ENCODE assay signal across 8 cellular contexts in genomic region chr19:1268392-1269064, GRCh38. TPM values are rescaled to one million over a fixed set of nuclear protein-coding genes. Genes with fewer than 3 reads are reported as not detected.
DNase-seq lines count a peak whose midpoint lies in the region; ATAC-seq, FAIRE-seq and TF ChIP-seq lines count a peak whose summit lies in the region.

No MANE protein-coding gene starts in this region.

- H3K4me3 Mint-ChIP-seq in activated T-cell treated with anti-CD3 and anti-CD28 coated beads, Interleukin-2, amount 50 U/mL, for 24 hours, result peak overlapping the region; percentile 91
- peak overlapping the region; percentile 63 for H3K4me3 Mint-ChIP-seq in mesothelial cell of epicardium

- no peak for FAIRE-seq in GM12878 (lab: Jason Lieb, UNC)

- H3K9me3 Mint-ChIP-seq in activated T-cell treated with anti-CD3 and anti-CD28 coated beads, Interleukin-2, amount 50 U/mL, for 24 hours, result no peaks in the 10 kb centered on the region
- no peaks in the 10 kb centered on the region for H3K9me3 Mint-ChIP-seq in mesothelial cell of epicardium

- peak overlapping the region; percentile 89 for H3K27ac Mint-ChIP-seq in activated T-cell treated with anti-CD3 and anti-CD28 coated beads, Interleukin-2, amount 50 U/mL, for 24 hours
- H3K27ac Mint-ChIP-seq in mesothelial cell of epicardium, result peak overlapping the region; percentile 59

- TF ChIP-seq POLR2A in GM12878 (IDR thresholded peaks at IDR 0.05; ENCODE audit: low read depth, low read length), result no peak
- TF ChIP-seq POLR2A in tibial nerve (IDR thresholded peaks at IDR 0.05), result no peak

- intact Hi-C loops in GM12878 (cut with micrococcal nuclease; ENCODE audit: unreplicated experiment), result loop anchor here (1.0 kb wide), 1 partner anchor 8 kb away; no protein-coding TSS in a partner anchor

- H3K9me3 ChIP-seq in GM12878 (replicated peaks; ENCODE audit: control insufficient read depth, insufficient read depth, low read length) (no peaks in the 10 kb centered on the region), tibial nerve (no peaks in the 10 kb centered on the region)

- H3K4me1 Mint-ChIP-seq in activated T-cell treated with anti-CD3 and anti-CD28 coated beads, Interleukin-2, amount 50 U/mL, for 24 hours (ENCODE audit: low read depth), result peaks cover 74% of the 10 kb centered on the region
- peaks cover 63% of the 10 kb centered on the region for H3K4me1 Mint-ChIP-seq in mesothelial cell of epicardium

- WGBS in GM12878 (ENCODE audit: insufficient coverage, insufficient replicate concordance, low lambda C conversion rate, missing lambda C conversion rate), result 28% methylated on average over 26 of the region's 34 CpGs
- 45 to 54% methylated on average over 31 to 34 of the region's 34 CpGs for WGBS in tibial nerve, 2 donors

- peak overlapping the region; percentile 46; the same call in 1 of the 2 replicates for H3K4me2 ChIP-seq in GM12878 (ENCODE audit: control insufficient read depth, insufficient read depth)

- H3K4me3 ChIP-seq in GM12878 (no peak overlapping the region), tibial nerve (peak overlapping the region in 3 of 4 donors; percentile 3 to 79 (median 75))

- no peaks in the 10 kb centered on the region; the same call in 1 of the 2 replicates for H4K20me1 ChIP-seq in GM12878 (ENCODE audit: control insufficient read depth, insufficient read depth)

- BruUV-seq in GM12878 (replicated peaks; lab: Mats Ljungman, UMichigan), result no TSS peak

- in situ Hi-C loops in GM12878 (cut with MboI), result loop anchor here (10.0 kb wide), 1 partner anchor 816 kb away; no protein-coding TSS in a partner anchor

- ATAC-seq in GM12878 (no peak), GM19351 (IDR thresholded peaks at IDR 0.05; ENCODE audit: unreplicated experiment) (no peak), HG02852 (IDR thresholded peaks at IDR 0.05; ENCODE audit: unreplicated experiment) (no peak)

- TF ChIP-seq RAD21 in GM12878 (IDR thresholded peaks at IDR 0.05; ENCODE audit: insufficient read depth, low read depth, low read length), result no peak

- no peak overlapping the region for H3K27ac ChIP-seq in GM12878 (ENCODE audit: control insufficient read depth, insufficient read depth)
- H3K27ac ChIP-seq in tibial nerve, result peak overlapping the region; percentile 93 to 100 (median 98)

- DNase-seq in activated T-cell treated with anti-CD3 and anti-CD28 coated beads, Interleukin-2, amount 50 U/mL, for 24 hours, result no peak
- DNase-seq in activated T-cell treated with anti-CD3 and anti-CD28 coated beads, Interleukin-2, amount 50 U/mL, for 48 hours, result no peak
- DNase-seq in GM12878 (ENCODE audit: low read depth, low spot score), result no peak
- DNase-seq in mesothelial cell of epicardium (ENCODE audit: low spot score in 2 of 2, unreplicated experiment in 2 of 2), result no peak
- DNase-seq in tibial nerve (ENCODE audit: low spot score in 2 of 2), result no peak
- no peak for DNase-seq in stimulated activated CD8-positive, alpha-beta memory T cell treated with anti-CD3 and anti-CD28 coated beads, Interleukin-4, amount 100 ng/mL, for 48 hours

- H3K27me3 ChIP-seq in GM12878 (replicated peaks in 1 of 2; ENCODE audit: control insufficient read depth in 2 of 2, insufficient read depth in 2 of 2, low read length in 1 of 2) (no peaks in the 10 kb centered on the region), tibial nerve (no peaks in the 10 kb centered on the region)

- peaks cover 20 to 22% of the 10 kb centered on the region in 2 experiments for H3K36me3 ChIP-seq in GM12878 (ENCODE audit: control insufficient read depth in 2 of 2, insufficient read depth in 2 of 2, low read length in 1 of 2)
- peaks cover 6 to 29% (median 22%) of the 10 kb centered on the region in 3 donors for H3K36me3 ChIP-seq in tibial nerve

- H3K9ac ChIP-seq in GM12878 (ENCODE audit: control insufficient read depth, insufficient read depth, low read length), result no peak overlapping the region

- no peak for TF ChIP-seq EP300 in GM12878 (IDR thresholded peaks at IDR 0.05; ENCODE audit: borderline replicate concordance in 1 of 2, control insufficient read depth in 1 of 2, low read depth in 2 of 2, low read length in 2 of 2)
- no peak for TF ChIP-seq EP300 in tibial nerve (IDR thresholded peaks at IDR 0.05)

- TF ChIP-seq CTCF in GM12878 (IDR thresholded peaks at IDR 0.05 in 2 of 3, conservative IDR thresholded peaks at IDR 0.05 in 1 of 3; ENCODE audit: control insufficient read depth in 2 of 3, extremely low read depth in 1 of 3, insufficient read depth in 1 of 3, low read depth in 3 of 3, low read length in 3 of 3) (no peak), mesothelial cell of epicardium (IDR thresholded peaks at IDR 0.05; ENCODE audit: unreplicated experiment) (no peak), tibial nerve (IDR thresholded peaks at IDR 0.05) (no peak)

- SMC1A ChIA-PET in GM12878 (lab: Charles Lee; ENCODE audit: uncharacterized antibody, unreplicated experiment), result interaction anchor here (0.6 to 7.3 kb wide), 3 partner anchors 12 to 96 kb away, joined by 3 to 172 read pairs (median 3); partner anchors contain the start of gene ATP5F1D

- no peak overlapping the region; the same call in 1 of the 2 replicates for H2AFZ ChIP-seq in GM12878 (ENCODE audit: control insufficient read depth, low read depth, low read length)

- no peaks in the 10 kb centered on the region for H3K27me3 Mint-ChIP-seq in activated T-cell treated with anti-CD3 and anti-CD28 coated beads, Interleukin-2, amount 50 U/mL, for 24 hours
- H3K27me3 Mint-ChIP-seq in mesothelial cell of epicardium (ENCODE audit: low read depth), result peaks cover 4% of the 10 kb centered on the region

- H3K36me3 Mint-ChIP-seq in activated T-cell treated with anti-CD3 and anti-CD28 coated beads, Interleukin-2, amount 50 U/mL, for 24 hours (ENCODE audit: low read depth), result peaks cover 52% of the 10 kb centered on the region
- peaks cover 15% of the 10 kb centered on the region for H3K36me3 Mint-ChIP-seq in mesothelial cell of epicardium

- H3K4me1 ChIP-seq in GM12878 (ENCODE audit: control insufficient read depth, insufficient read depth, low read length) (peaks cover 51% of the 10 kb centered on the region), tibial nerve (peaks cover 11 to 89% (median 75%) of the 10 kb centered on the region in 4 donors)

- POLR2A ChIA-PET in GM12878 (lab: Charles Lee), result interaction anchor here (0.5 to 8.7 kb wide), 20 partner anchors 8 to 405 kb away, joined by 3 to 184 read pairs (median 4); partner anchors contain the start of genes ARHGAP45, ATP5F1D and SBNO2

- peaks cover 41% of the 10 kb centered on the region for H3K79me2 ChIP-seq in GM12878 (ENCODE audit: control insufficient read depth, insufficient read depth, low read length)

- RAD21 ChIA-PET in GM12878 (lab: Charles Lee; ENCODE audit: unreplicated experiment), result interaction anchor here (0.5 to 5.1 kb wide), 9 partner anchors 8 to 211 kb away, joined by 3 to 336 read pairs (median 5); partner anchors contain the start of gene ATP5F1D

- CTCF ChIA-PET in GM12878 (lab: Yijun Ruan, JAX), result interaction anchor here (0.6 to 7.2 kb wide), 5 partner anchors 11 to 229 kb away, joined by 3 to 363 read pairs (median 3); partner anchors contain the start of genes ABCA7 and ATP5F1D

RNA-seq across cellular contexts. Expression of gene CIRBP, which starts 0.6 kb away (rescaled TPM):
- 275 and 320 TPM in 2 replicates for total RNA-seq in GM12878 (2013; cell fraction: nucleolus; rRNA removed)
- total RNA-seq in GM12878 (2014; rRNA removed) (216 and 225 TPM in 2 replicates), GM12878 (2014; rRNA removed; fragmentation: Illumina TruSeq; extraction: Trizol) (228 and 243 TPM in 2 replicates), GM12878 (2021) (264 and 284 TPM in 2 replicates), mesothelial cell of epicardium (659 to 674 TPM (median 670 TPM) in 3 replicates), tibial nerve (100 to 1,000 TPM; 389 to 640 (median 576) TPM)
- polyA plus RNA-seq in GM12878 (2011; ENCODE audit: low read depth), result 115 TPM
- polyA plus RNA-seq in GM12878 (2011; rRNA removed) (153 and 253 TPM in 2 replicates), GM12878 (2014; fragmentation: Illumina TruSeq; extraction: Trizol) (152 and 313 TPM in 2 replicates), GM12878 (2014; fragmentation: Nextera tagmentation; extraction: Ambion mirVana) (10 to 100 TPM; 27.6 to 52.4 TPM), GM12878 (2014; rRNA removed) (335 and 370 TPM in 2 replicates), GM12878 (2016; fragmentation: Nextera tagmentation; extraction: Ambion mirVana) (100 to 1,000 TPM; 162 to 166 TPM)
- polyA plus RNA-seq in GM12878 (2011; cell fraction: cytosol; rRNA removed), result 253 and 279 TPM in 2 replicates
- polyA plus RNA-seq in GM12878 (2011; cell fraction: nucleus; rRNA removed), result 892 and 1,145 TPM in 2 replicates
- 254 and 374 TPM in 2 replicates for polyA plus RNA-seq in GM12878 (2012)
- polyA minus RNA-seq in GM12878 (2011; rRNA and poly(A)+ RNA removed), result 50.8 and 65.0 TPM in 2 replicates
- 44.4 and 56.1 TPM in 2 replicates for polyA minus RNA-seq in GM12878 (2011; cell fraction: cytosol; rRNA and poly(A)+ RNA removed)
- 81.2 and 108 TPM in 2 replicates for polyA minus RNA-seq in GM12878 (2011; cell fraction: nucleus; rRNA and poly(A)+ RNA removed)

RNA-seq across cellular contexts. Expression of gene FAM174C, which starts 6.8 kb away (rescaled TPM):
- 15.3 and 16.8 TPM in 2 replicates for total RNA-seq in GM12878 (2013; cell fraction: nucleolus; rRNA removed)
- 52.8 and 57.6 TPM in 2 replicates for total RNA-seq in GM12878 (2014; rRNA removed)
- total RNA-seq in GM12878 (2014; rRNA removed; fragmentation: Illumina TruSeq; extraction: Trizol), result 15.4 and 18.8 TPM in 2 replicates
- total RNA-seq in GM12878 (2021), result 71.8 and 73.0 TPM in 2 replicates
- polyA plus RNA-seq in GM12878 (2011; ENCODE audit: low read depth), result 13.7 TPM
- polyA plus RNA-seq in GM12878 (2011; rRNA removed), result 14.8 and 29.6 TPM in 2 replicates
- polyA plus RNA-seq in GM12878 (2011; cell fraction: cytosol; rRNA removed), result 85.8 and 125 TPM in 2 replicates
- polyA plus RNA-seq in GM12878 (2011; cell fraction: nucleus; rRNA removed), result 64.1 and 89.0 TPM in 2 replicates
- 61.2 and 63.0 TPM in 2 replicates for polyA plus RNA-seq in GM12878 (2012)
- 1.1 and 8.1 TPM in 2 replicates for polyA plus RNA-seq in GM12878 (2014; fragmentation: Illumina TruSeq; extraction: Trizol)
- 1 to 10 TPM in 1 of 2 experiments, under 1 TPM in 1; 0.89 to 6.9 TPM for polyA plus RNA-seq in GM12878 (2014; fragmentation: Nextera tagmentation; extraction: Ambion mirVana)
- polyA plus RNA-seq in GM12878 (2014; rRNA removed), result 94.6 and 104 TPM in 2 replicates
- polyA plus RNA-seq in GM12878 (2016; fragmentation: Nextera tagmentation; extraction: Ambion mirVana), result 10 to 100 TPM; 72.0 to 79.9 TPM
- polyA minus RNA-seq in GM12878 (2011; rRNA and poly(A)+ RNA removed), result 10.3 and 34.2 TPM in 2 replicates
- 20.5 and 25.9 TPM in 2 replicates for polyA minus RNA-seq in GM12878 (2011; cell fraction: cytosol; rRNA and poly(A)+ RNA removed)
- polyA minus RNA-seq in GM12878 (2011; cell fraction: nucleus; rRNA and poly(A)+ RNA removed), result 11.1 and 20.1 TPM in 2 replicates
- total RNA-seq in mesothelial cell of epicardium, result 24.4 to 25.8 TPM (median 25.5 TPM) in 3 replicates
- total RNA-seq in tibial nerve, result 10 to 100 TPM; 25.5 to 80.7 (median 52.0) TPM

RNA-seq across cellular contexts. Expression of gene EFNA2, which starts 17.1 kb away (rescaled TPM):
- total RNA-seq in GM12878 (2013; cell fraction: nucleolus; rRNA removed), result not detected in 2 replicates
- not detected in 2 replicates for total RNA-seq in GM12878 (2014; rRNA removed)
- not detected in 2 replicates for total RNA-seq in GM12878 (2014; rRNA removed; fragmentation: Illumina TruSeq; extraction: Trizol)
- total RNA-seq in GM12878 (2021), result not detected in 2 replicates
- not detected for polyA plus RNA-seq in GM12878 (2011; ENCODE audit: low read depth)
- polyA plus RNA-seq in GM12878 (2011; rRNA removed), result not detected in 2 replicates
- polyA plus RNA-seq in GM12878 (2011; cell fraction: cytosol; rRNA removed), result not detected in 2 replicates
- not detected in 2 replicates for polyA plus RNA-seq in GM12878 (2011; cell fraction: nucleus; rRNA removed)
- not detected in 2 replicates for polyA plus RNA-seq in GM12878 (2012)
- polyA plus RNA-seq in GM12878 (2014; fragmentation: Illumina TruSeq; extraction: Trizol), result not detected in 2 replicates
- not detected for polyA plus RNA-seq in GM12878 (2014; fragmentation: Nextera tagmentation; extraction: Ambion mirVana)
- polyA plus RNA-seq in GM12878 (2014; rRNA removed), result not detected in 2 replicates
- polyA plus RNA-seq in GM12878 (2016; fragmentation: Nextera tagmentation; extraction: Ambion mirVana), result not detected
- not detected in 2 replicates for polyA minus RNA-seq in GM12878 (2011; rRNA and poly(A)+ RNA removed)
- polyA minus RNA-seq in GM12878 (2011; cell fraction: cytosol; rRNA and poly(A)+ RNA removed), result not detected in 2 replicates
- polyA minus RNA-seq in GM12878 (2011; cell fraction: nucleus; rRNA and poly(A)+ RNA removed), result not detected in 2 replicates
- total RNA-seq in mesothelial cell of epicardium, result 13.1 to 15.0 TPM (median 14.0 TPM) in 3 replicates
- not detected for total RNA-seq in tibial nerve

RNA-seq across cellular contexts. Expression of gene MIDN, which starts 20.1 kb away (rescaled TPM):
- total RNA-seq in GM12878 (2013; cell fraction: nucleolus; rRNA removed), result 69.3 and 73.1 TPM in 2 replicates
- total RNA-seq in GM12878 (2014; rRNA removed) (6.1 and 8.4 TPM in 2 replicates), GM12878 (2014; rRNA removed; fragmentation: Illumina TruSeq; extraction: Trizol) (6.5 and 7.0 TPM in 2 replicates), GM12878 (2021) (51.5 and 52.3 TPM in 2 replicates), mesothelial cell of epicardium (168 to 177 TPM (median 172 TPM) in 3 replicates), tibial nerve (10 to 100 TPM; 17.4 to 51.9 (median 39.4) TPM)
- 6.0 TPM for polyA plus RNA-seq in GM12878 (2011; ENCODE audit: low read depth)
- polyA plus RNA-seq in GM12878 (2011; rRNA removed) (7.6 and 12.2 TPM in 2 replicates), GM12878 (2014; fragmentation: Illumina TruSeq; extraction: Trizol) (4.2 and 7.9 TPM in 2 replicates), GM12878 (2014; fragmentation: Nextera tagmentation; extraction: Ambion mirVana) (under 1 TPM; 0.38 to 0.63 TPM), GM12878 (2014; rRNA removed) (30.9 and 33.7 TPM in 2 replicates), GM12878 (2016; fragmentation: Nextera tagmentation; extraction: Ambion mirVana) (1 to 10 TPM; 2.3 TPM)
- polyA plus RNA-seq in GM12878 (2011; cell fraction: cytosol; rRNA removed), result 24.2 and 29.5 TPM in 2 replicates
- 102 and 129 TPM in 2 replicates for polyA plus RNA-seq in GM12878 (2011; cell fraction: nucleus; rRNA removed)
- polyA plus RNA-seq in GM12878 (2012), result 26.6 and 35.6 TPM in 2 replicates
- polyA minus RNA-seq in GM12878 (2011; rRNA and poly(A)+ RNA removed), result 2.3 and 11.8 TPM in 2 replicates
- 21.7 and 23.8 TPM in 2 replicates for polyA minus RNA-seq in GM12878 (2011; cell fraction: cytosol; rRNA and poly(A)+ RNA removed)
- 29.9 and 46.6 TPM in 2 replicates for polyA minus RNA-seq in GM12878 (2011; cell fraction: nucleus; rRNA and poly(A)+ RNA removed)

RNA-seq across cellular contexts. Expression of gene ATP5F1D, which starts 27.0 kb away (rescaled TPM):
- 14.2 and 16.6 TPM in 2 replicates for total RNA-seq in GM12878 (2013; cell fraction: nucleolus; rRNA removed)
- total RNA-seq in GM12878 (2014; rRNA removed) (45.8 and 52.5 TPM in 2 replicates), GM12878 (2014; rRNA removed; fragmentation: Illumina TruSeq; extraction: Trizol) (18.9 and 23.6 TPM in 2 replicates), GM12878 (2021) (304 and 305 TPM in 2 replicates), mesothelial cell of epicardium (105 to 115 TPM (median 108 TPM) in 3 replicates), tibial nerve (100 to 1,000 TPM in 3 of 4 donors, 10 to 100 TPM in 1; 67.5 to 140 (median 127) TPM)
- polyA plus RNA-seq in GM12878 (2011; ENCODE audit: low read depth), result 34.8 TPM
- polyA plus RNA-seq in GM12878 (2011; rRNA removed) (18.5 and 46.6 TPM in 2 replicates), GM12878 (2014; fragmentation: Illumina TruSeq; extraction: Trizol) (1.4 and 12.8 TPM in 2 replicates), GM12878 (2014; fragmentation: Nextera tagmentation; extraction: Ambion mirVana) (10 to 100 TPM in 1 of 2 experiments, 1 to 10 TPM in 1; 7.2 to 45.0 TPM), GM12878 (2014; rRNA removed) (179 and 216 TPM in 2 replicates), GM12878 (2016; fragmentation: Nextera tagmentation; extraction: Ambion mirVana) (100 to 1,000 TPM; 355 to 357 TPM)
- 109 and 189 TPM in 2 replicates for polyA plus RNA-seq in GM12878 (2011; cell fraction: cytosol; rRNA removed)
- polyA plus RNA-seq in GM12878 (2011; cell fraction: nucleus; rRNA removed), result 95.0 and 142 TPM in 2 replicates
- 163 and 185 TPM in 2 replicates for polyA plus RNA-seq in GM12878 (2012)
- 38.4 and 79.7 TPM in 2 replicates for polyA minus RNA-seq in GM12878 (2011; rRNA and poly(A)+ RNA removed)
- polyA minus RNA-seq in GM12878 (2011; cell fraction: cytosol; rRNA and poly(A)+ RNA removed), result 73.8 and 96.8 TPM in 2 replicates
- polyA minus RNA-seq in GM12878 (2011; cell fraction: nucleus; rRNA and poly(A)+ RNA removed), result 21.4 and 39.0 TPM in 2 replicates

Comparison
In these comparisons a context has a peak if more than half of its experiments do, and no peak if none do; other contexts are left out.
1. RNA of gene EFNA2, which starts 17.1 kb away (total RNA-seq): 13.1 to 15.0 TPM in mesothelial cell of epicardium; not detected in GM12878 and not detected in tibial nerve; every median in the first group is over 10 times any median in the second.